In the genomic region with DNA sequence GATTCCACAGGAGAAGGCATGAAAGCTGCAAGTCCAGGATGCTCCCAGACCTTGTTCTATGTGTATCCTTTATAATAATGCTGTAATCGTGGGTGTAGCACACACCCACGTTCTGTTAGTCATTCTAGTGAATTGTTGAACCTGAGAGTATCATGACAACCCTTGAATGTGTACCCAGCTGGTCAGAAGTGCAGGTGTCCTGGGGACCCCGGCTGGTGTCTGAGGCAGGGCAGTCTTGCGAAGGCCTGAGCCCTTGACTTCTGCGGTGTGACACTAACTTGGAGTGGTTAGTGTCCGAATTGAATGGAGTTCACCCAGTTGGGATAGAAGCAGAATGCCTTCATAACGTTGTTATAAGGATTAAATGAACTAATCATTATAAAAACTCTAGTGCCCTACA, we compare ENCODE assay signal across 18 cellular contexts.
"Had no signal": no experiment of that assay in that cellular context is flagged by ENCODE, and none has a peak within 500 bp of the region (broad histone marks: within the 10 kb centered on the region; RNA-seq: fewer than 3 reads in every experiment).

No MANE protein-coding gene starts in this region.

- H3K9me3 ChIP-seq: ascending aorta, body of pancreas had no signal

- ATAC-seq: activated CD8-positive, alpha-beta memory T cell treated with anti-CD3 and anti-CD28 coated beads, Interleukin-2, amount 10 ng/mL, durations not matched to agents 7 days and 5 days; body of pancreas; Right ventricle myocardium inferior; SK-N-SH treated with all-trans-retinoic acid at 6 μM for 48 hours had no signal

- H3K36me3 ChIP-seq: ascending aorta, SJSA1 had no signal

- FAIRE-seq: bronchial epithelial cell had no signal

- H3K4me3 ChIP-seq: ascending aorta, body of pancreas, SJSA1 had no signal

- DNase-seq: activated B cell treated with CpG ODN at 0.5 μM for 24 hours; activated CD4-positive, alpha-beta T cell treated with anti-CD3 and anti-CD28 coated beads for 1 hour; amniotic stem cell; body of pancreas; KG1; NCI-H1048; NCI-H146; NCI-H1930; NCI-H2171; NCI-H2227 treated with DMSO at 0.1 percent for 48 hours; NCI-H446 treated with DMSO at 0.1 percent for 48 hours; SW 1271 had no signal

- H3K27ac ChIP-seq: ascending aorta, body of pancreas, SJSA1 had no signal

- H3K27me3 ChIP-seq: ascending aorta, body of pancreas, SJSA1 had no signal

- H3K4me1 ChIP-seq: body of pancreas, SJSA1 had no signal
